8 cellular contexts compared by ENCODE assay signal in genomic region chr19:39409207-39409885, GRCh38.
DNase-seq lines count a peak whose midpoint lies in the region; ATAC-seq and TF ChIP-seq lines count a peak whose summit lies in the region.

No MANE protein-coding gene starts in this region.

- TF ChIP-seq CTCF in GM12875 (IDR thresholded peaks at IDR 0.05; ENCODE audit: borderline replicate concordance, insufficient read depth, low read depth, low read length) (no peak), WI38 (IDR thresholded peaks at IDR 0.05; ENCODE audit: low read depth, low read length) (no peak), cardiac fibroblast (IDR thresholded peaks at IDR 0.05; ENCODE audit: low read depth, low read length) (no peak)

- DNase-seq in NCI-H146 treated with DMSO at 0.1 percent for 48 hours (lab: John Stamatoyannopoulos, UW; ENCODE audit: unreplicated experiment) (peak; percentile 94), cardiac fibroblast (ENCODE audit: low read depth in 2 of 2) (peak in 1 of 2 donors; percentile 76), islet precursor cell (peak; percentile 94)
- peak in 2 of 3 donors; percentile 62 to 66 for DNase-seq in stimulated activated CD4-positive, alpha-beta T cell treated with anti-CD3 and anti-CD28 coated beads, Interleukin-12 subunit alpha, Interleukin-12 subunit beta, amount 100 ng/mL, for 48 hours (ENCODE audit: low read depth in 2 of 3, low spot score in 1 of 3)

- ATAC-seq in HG03045 (IDR thresholded peaks at IDR 0.05; ENCODE audit: unreplicated experiment) (no peak), HG03521 (IDR thresholded peaks at IDR 0.05; ENCODE audit: unreplicated experiment) (no peak)

- H3K4me3 ChIP-seq in GM12875 (ENCODE audit: low read depth, low read length) (peak overlapping the region; percentile 95), WI38 (ENCODE audit: low read depth, low read length) (peak overlapping the region; percentile 98), cardiac fibroblast (replicated peaks in 1 of 2; ENCODE audit: low read depth in 2 of 2, low read length in 2 of 2) (peak overlapping the region; percentile 92 to 96)
